In the genomic region with DNA sequence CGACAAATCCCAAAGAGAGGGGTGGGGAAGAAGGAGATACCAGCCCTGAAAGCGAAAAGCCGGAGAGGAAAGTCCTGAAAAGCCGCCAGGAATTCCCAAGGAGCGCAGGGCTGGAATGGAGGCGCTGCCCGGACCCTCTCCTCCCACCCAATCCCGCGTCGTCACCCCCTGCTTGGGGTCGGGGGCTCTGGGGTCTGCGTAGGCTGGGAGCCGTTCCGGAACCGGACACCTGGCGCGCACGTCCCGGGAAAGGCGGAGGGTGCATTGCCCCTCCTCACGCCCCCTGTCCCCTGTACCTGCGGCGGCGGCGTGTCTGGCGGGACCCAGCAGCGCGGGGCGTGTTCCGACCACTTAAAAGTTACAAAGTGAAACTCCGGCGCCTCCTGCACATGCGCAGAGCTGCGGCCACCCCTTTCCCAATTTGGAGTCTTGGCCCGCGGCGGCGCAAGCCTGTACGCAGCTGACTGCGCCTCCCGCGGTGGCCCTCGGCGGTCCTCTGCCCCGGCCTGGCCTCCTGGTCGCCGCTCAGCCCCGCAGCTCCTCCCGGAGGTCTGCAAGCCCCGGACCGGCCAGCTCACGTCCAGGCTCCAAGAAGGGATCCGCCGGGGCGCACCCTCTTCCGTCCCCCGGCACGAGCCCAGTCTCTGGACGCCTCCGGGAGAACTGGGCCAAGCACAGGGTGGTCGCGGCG, we compare ENCODE assay signal across 1 cellular context.
TF ChIP-seq lines count a peak whose summit lies in the region.

TSS of gene TMEM63A (minus strand) at position 373 of the 691 bp plus-strand sequence. CDS start 4,800 bp downstream, outside the sequence.

TF ChIP-seq in K562, 482 proteins besides CTCF, POLR2A, EP300 and RAD21 (continued from another document):
- TF ChIP-seq AFF4 (CRISPR knock-in tag; IDR thresholded peaks at IDR 0.05) (no peak; the same call in none of the 2 replicates), ID3 (CRISPR knock-in tag; IDR thresholded peaks at IDR 0.05) (no peak), ID3 (tag; IDR thresholded peaks at IDR 0.05) (no peak), HDAC2 (IDR thresholded peaks at IDR 0.05) (no peak; the same call in none of the 2 replicates), RBFOX2 (IDR thresholded peaks at IDR 0.05; ENCODE audit: low read depth, low read length) (peak; percentile 92), POLR2G (IDR thresholded peaks at IDR 0.05; ENCODE audit: low read depth, low read length) (peak; percentile 90), CC2D1A (IDR thresholded peaks at IDR 0.05) (no peak), CREM (IDR thresholded peaks at IDR 0.05; ENCODE audit: low read depth) (peak; percentile 74), GTF2F1 (IDR thresholded peaks at IDR 0.05; ENCODE audit: low read depth, low read length) (peak; percentile 56; the same call in 1 of the 2 replicates), ARHGAP35 (IDR thresholded peaks at IDR 0.05; ENCODE audit: partially characterized antibody) (no peak), KHSRP (IDR thresholded peaks at IDR 0.05) (no peak), HNRNPLL (IDR thresholded peaks at IDR 0.05; ENCODE audit: low read depth, low read length, poor library complexity, severe bottlenecking) (peak; percentile 96), ATF1 (CRISPR knock-in tag; IDR thresholded peaks at IDR 0.05) (no peak), ATF1 (tag; IDR thresholded peaks at IDR 0.05) (peak; percentile 54), PCBP1 (IDR thresholded peaks at IDR 0.05; ENCODE audit: low read depth, low read length, poor library complexity, severe bottlenecking) (peak; percentile 77), ETV5 (CRISPR knock-in tag; IDR thresholded peaks at IDR 0.05; ENCODE audit: low read depth) (peak; percentile 59; the same call in 1 of the 2 replicates), MAZ (CRISPR knock-in tag; conservative IDR thresholded peaks at IDR 0.05 in 1 of 2, IDR thresholded peaks at IDR 0.05 in 1 of 2) (peak; percentile 33 to 37; a peak in 2 of 4 replicates), ZNF511 (CRISPR knock-in tag; IDR thresholded peaks at IDR 0.05) (peak; percentile 3; the same call in 1 of the 2 replicates), LCOR (CRISPR knock-in tag; IDR thresholded peaks at IDR 0.05) (peak; percentile 59; the same call in 1 of the 2 replicates), NONO (IDR thresholded peaks at IDR 0.05; ENCODE audit: low read depth in 2 of 2, low read length in 1 of 2) (peak in 1 of 2 experiments; percentile 59; a peak in 1 of 4 replicates), IRF9 (tag; IDR thresholded peaks at IDR 0.05) (no peak), ZBTB7A (IDR thresholded peaks at IDR 0.05; ENCODE audit: borderline replicate concordance, control insufficient read depth, low read depth, low read length) (peak; percentile 92), NR2C2 (CRISPR knock-in tag; IDR thresholded peaks at IDR 0.05) (0 out of 2 replicates have a peak, but pooled peaks have one; percentile 38), NR2C2 (tag; IDR thresholded peaks at IDR 0.05) (0 out of 2 replicates have a peak, but pooled peaks have one; percentile 38), ZNF217 (CRISPR knock-in tag; IDR thresholded peaks at IDR 0.05) (no peak)
- TF ChIP-seq, protein P1, sequence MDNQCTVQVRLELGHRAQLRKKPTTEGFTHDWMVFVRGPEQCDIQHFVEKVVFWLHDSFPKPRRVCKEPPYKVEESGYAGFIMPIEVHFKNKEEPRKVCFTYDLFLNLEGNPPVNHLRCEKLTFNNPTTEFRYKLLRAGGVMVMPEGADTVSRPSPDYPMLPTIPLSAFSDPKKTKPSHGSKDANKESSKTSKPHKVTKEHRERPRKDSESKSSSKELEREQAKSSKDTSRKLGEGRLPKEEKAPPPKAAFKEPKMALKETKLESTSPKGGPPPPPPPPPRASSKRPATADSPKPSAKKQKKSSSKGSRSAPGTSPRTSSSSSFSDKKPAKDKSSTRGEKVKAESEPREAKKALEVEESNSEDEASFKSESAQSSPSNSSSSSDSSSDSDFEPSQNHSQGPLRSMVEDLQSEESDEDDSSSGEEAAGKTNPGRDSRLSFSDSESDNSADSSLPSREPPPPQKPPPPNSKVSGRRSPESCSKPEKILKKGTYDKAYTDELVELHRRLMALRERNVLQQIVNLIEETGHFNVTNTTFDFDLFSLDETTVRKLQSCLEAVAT (IDR thresholded peaks at IDR 0.05): peak in 1 of 2 experiments; percentile 68; a peak in 1 of 4 replicates
- TF ChIP-seq, protein P2, sequence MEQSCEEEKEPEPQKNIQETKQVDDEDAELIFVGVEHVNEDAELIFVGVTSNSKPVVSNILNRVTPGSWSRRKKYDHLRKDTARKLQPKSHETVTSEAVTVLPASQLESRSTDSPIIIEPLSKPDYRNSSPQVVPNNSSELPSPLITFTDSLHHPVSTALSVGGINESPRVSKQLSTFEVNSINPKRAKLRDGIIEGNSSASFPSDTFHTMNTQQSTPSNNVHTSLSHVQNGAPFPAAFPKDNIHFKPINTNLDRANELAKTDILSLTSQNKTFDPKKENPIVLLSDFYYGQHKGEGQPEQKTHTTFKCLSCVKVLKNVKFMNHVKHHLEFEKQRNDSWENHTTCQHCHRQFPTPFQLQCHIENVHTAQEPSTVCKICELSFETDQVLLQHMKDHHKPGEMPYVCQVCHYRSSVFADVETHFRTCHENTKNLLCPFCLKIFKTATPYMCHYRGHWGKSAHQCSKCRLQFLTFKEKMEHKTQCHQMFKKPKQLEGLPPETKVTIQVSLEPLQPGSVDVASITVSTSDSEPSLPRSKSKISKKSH (CRISPR knock-in tag; IDR thresholded peaks at IDR 0.05): no peak
- TF ChIP-seq, protein P3, sequence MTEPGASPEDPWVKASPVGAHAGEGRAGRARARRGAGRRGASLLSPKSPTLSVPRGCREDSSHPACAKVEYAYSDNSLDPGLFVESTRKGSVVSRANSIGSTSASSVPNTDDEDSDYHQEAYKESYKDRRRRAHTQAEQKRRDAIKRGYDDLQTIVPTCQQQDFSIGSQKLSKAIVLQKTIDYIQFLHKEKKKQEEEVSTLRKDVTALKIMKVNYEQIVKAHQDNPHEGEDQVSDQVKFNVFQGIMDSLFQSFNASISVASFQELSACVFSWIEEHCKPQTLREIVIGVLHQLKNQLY (CRISPR knock-in tag; conservative IDR thresholded peaks at IDR 0.05): no peak
- TF ChIP-seq, protein P4, sequence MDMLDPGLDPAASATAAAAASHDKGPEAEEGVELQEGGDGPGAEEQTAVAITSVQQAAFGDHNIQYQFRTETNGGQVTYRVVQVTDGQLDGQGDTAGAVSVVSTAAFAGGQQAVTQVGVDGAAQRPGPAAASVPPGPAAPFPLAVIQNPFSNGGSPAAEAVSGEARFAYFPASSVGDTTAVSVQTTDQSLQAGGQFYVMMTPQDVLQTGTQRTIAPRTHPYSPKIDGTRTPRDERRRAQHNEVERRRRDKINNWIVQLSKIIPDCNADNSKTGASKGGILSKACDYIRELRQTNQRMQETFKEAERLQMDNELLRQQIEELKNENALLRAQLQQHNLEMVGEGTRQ (CRISPR knock-in tag; IDR thresholded peaks at IDR 0.05): 0 out of 2 replicates have a peak, but pooled peaks have one; percentile 2
TF ChIP-seq in K562: peak in this region for 136.
